In the genomic region with DNA sequence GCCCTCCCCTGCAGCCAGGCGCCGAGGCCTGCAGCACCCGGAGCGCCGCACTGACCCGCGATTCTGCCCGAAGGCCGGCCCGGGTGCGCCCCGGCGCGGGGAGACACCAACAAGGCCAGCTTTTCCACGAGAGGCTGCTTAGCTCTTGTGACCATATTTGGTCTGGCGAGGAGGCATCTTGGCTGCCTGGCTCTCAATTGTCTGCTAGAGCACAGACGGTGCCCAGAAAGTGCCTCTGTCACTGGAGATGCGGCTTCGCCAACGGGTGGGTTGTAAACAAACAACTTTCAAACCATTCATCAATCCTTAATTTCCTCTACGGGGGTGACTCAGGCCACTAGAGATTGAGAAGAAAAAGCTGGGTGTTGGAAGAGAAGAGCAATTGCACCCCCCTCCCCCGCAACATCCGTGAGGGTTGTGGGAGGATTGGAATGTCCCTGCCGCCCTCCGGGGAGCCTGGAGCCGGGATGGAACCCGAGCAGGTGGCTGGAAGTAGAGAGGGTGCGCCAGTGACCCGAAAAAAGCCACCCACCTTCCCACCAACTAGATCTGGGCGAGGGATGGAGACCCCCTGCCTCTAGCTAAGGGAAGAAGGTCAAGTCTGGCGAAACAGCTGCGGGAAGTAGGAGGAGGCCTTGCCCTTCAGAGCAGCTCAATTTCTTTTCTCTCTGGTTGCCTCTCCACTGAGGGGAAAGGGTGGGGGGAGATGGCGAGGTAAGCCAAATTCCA, we compare ENCODE assay signal across 8 cellular contexts. TPM values are rescaled to one million over a fixed set of nuclear protein-coding genes. Genes with fewer than 3 reads are reported as not detected.
A peak's percentile ranks its signal among the peaks of the same experiment; 100 is the strongest.
DNase-seq lines count a peak whose midpoint lies in the region; ATAC-seq and TF ChIP-seq lines count a peak whose summit lies in the region.

No MANE protein-coding gene starts in this region.

- CTCF ChIA-PET in RWPE1 (lab: Yijun Ruan, JAX): interaction anchor here (0.8 to 2.0 kb wide), 2 partner anchors 90 to 128 kb away, joined by 8 to 9 read pairs; no protein-coding TSS in a partner anchor

- no peaks in the 10 kb centered on the region for H3K36me3 ChIP-seq in rectal smooth muscle tissue (ENCODE audit: control insufficient read depth, insufficient read depth, low read length)

- H3K4me3 ChIP-seq in rectal smooth muscle tissue (ENCODE audit: low read length): peak overlapping the region; percentile 91

- H3K27ac ChIP-seq in RWPE1 (peak overlapping the region; percentile 96), rectal smooth muscle tissue (ENCODE audit: low read depth, low read length) (peak overlapping the region; percentile 100)

- H3K9me3 Mint-ChIP-seq in brain: peaks cover 0 to 2% (median 0%) of the 10 kb centered on the region in 5 experiments

- peaks cover 6% of the 10 kb centered on the region for H3K27me3 ChIP-seq in rectal smooth muscle tissue (ENCODE audit: control insufficient read depth, insufficient read depth, low read length)

- H3K4me1 Mint-ChIP-seq in brain: peaks cover 65% of the 10 kb centered on the region

- DNase-seq in DMS114 treated with DMSO at 0.1 percent for 48 hours (lab: John Stamatoyannopoulos, UW; ENCODE audit: unreplicated experiment) (peak; percentile 31), RWPE1 (ENCODE audit: low spot score) (peak; percentile 70), hypothalamus (lab: John Stamatoyannopoulos, UW) (peak in 49 of 51 donors; percentile 15 to 88 (median 71)), NCI-H1694 (lab: John Stamatoyannopoulos, UW) (no peak)

- peaks cover 30% of the 10 kb centered on the region for H3K36me3 Mint-ChIP-seq in brain

- peak; percentile 77 for ATAC-seq in GM19452 (IDR thresholded peaks at IDR 0.05; ENCODE audit: unreplicated experiment)
- peak; percentile 80 for ATAC-seq in HG03457 (IDR thresholded peaks at IDR 0.05; ENCODE audit: unreplicated experiment)

- TF ChIP-seq CTCF in RWPE1 (conservative IDR thresholded peaks at IDR 0.05; ENCODE audit: low read depth): peak; percentile 29
- no peak for TF ChIP-seq CTCF in brain (conservative IDR thresholded peaks at IDR 0.05)

- peaks cover 21% of the 10 kb centered on the region for H3K4me1 ChIP-seq in rectal smooth muscle tissue (ENCODE audit: control insufficient read depth, insufficient read depth, low read length)

- H3K9ac ChIP-seq in rectal smooth muscle tissue (ENCODE audit: low read length): peak overlapping the region; percentile 61

- H3K27ac Mint-ChIP-seq in brain: peak overlapping the region; percentile 79 to 98 (median 98)

- peak overlapping the region; percentile 75 to 97 (median 95) for H3K4me3 Mint-ChIP-seq in brain

- H3K27me3 Mint-ChIP-seq in brain: peaks cover 29% of the 10 kb centered on the region

- POLR2A ChIA-PET in RWPE1 (lab: Yijun Ruan, JAX; ENCODE audit: low non-redundant PET): interaction anchor here (0.6 to 1.2 kb wide), 6 partner anchors 10 to 578 kb away, joined by 3 to 5 read pairs (median 3); no protein-coding TSS in a partner anchor

RNA-seq across cellular contexts. Expression of gene WWTR1, which starts 0.8 kb away (rescaled TPM):
- polyA plus RNA-seq in brain (ENCODE audit: insufficient read depth, low read depth, low replicate concordance): 7.4 TPM
